Comparison of ENCODE assay signal across 17 cellular contexts in the genomic region with DNA sequence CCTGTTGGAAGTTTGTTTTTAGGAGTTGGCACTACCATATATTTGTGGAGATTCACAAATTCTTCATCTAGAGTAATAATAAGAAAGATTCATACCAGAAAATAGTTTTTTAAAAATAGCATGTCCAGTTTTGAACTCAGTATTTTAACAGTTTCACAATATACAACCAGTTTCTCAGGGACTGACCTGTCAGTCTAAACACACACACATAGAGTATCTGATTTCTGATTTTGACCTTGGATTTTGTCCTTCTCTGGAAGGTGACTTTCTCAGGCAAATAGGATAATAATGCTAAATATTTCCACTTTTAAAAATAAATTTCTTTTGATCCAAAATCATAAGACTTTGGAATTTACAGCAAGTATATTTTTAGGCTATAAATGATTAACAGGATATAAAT. TPM values are rescaled to one million over a fixed set of nuclear protein-coding genes. Genes with fewer than 3 reads are reported as not detected.
DNase-seq lines count a peak whose midpoint lies in the region; ATAC-seq and TF ChIP-seq lines count a peak whose summit lies in the region.
"Had no signal": no experiment of that assay in that cellular context is flagged by ENCODE, and none has a peak within 500 bp of the region (broad histone marks: within the 10 kb centered on the region; RNA-seq: fewer than 3 reads in every experiment).

No MANE protein-coding gene starts in this region.

- no peak overlapping the region for H3K27ac ChIP-seq in CD8-positive, alpha-beta memory T cell (ENCODE audit: low read depth, low read length)
- no peak overlapping the region for H3K27ac ChIP-seq in A673 (ENCODE audit: low read depth, low read length, poor library complexity, severe bottlenecking)
- H3K27ac ChIP-seq: BLaER1 treated with 17β-estradiol and CSF1 and Interleukin-3, amounts not matched to agents 10 nM and 100 nM had no signal

- BruUV-seq in A673 (replicated peaks; lab: Mats Ljungman, UMichigan), result no TSS peak

- CTCF ChIA-PET in CD8-positive, alpha-beta memory T cell (lab: Charles Lee), result no interaction called here
- CTCF ChIA-PET in A673 (lab: Charles Lee), result no interaction called here

- H3K9me3 ChIP-seq in CD8-positive, alpha-beta memory T cell (ENCODE audit: low read length), result no peaks in the 10 kb centered on the region
- H3K9me3 ChIP-seq in T-helper 17 cell (ENCODE audit: control insufficient read depth, low read length, poor library complexity, severe bottlenecking) (no peaks in the 10 kb centered on the region), A673 (ENCODE audit: low read depth, low read length, poor library complexity, severe bottlenecking) (no peaks in the 10 kb centered on the region)

- POLR2A ChIA-PET in CD8-positive, alpha-beta memory T cell (lab: Charles Lee), result no interaction called here
- POLR2A ChIA-PET in naive thymus-derived CD8-positive, alpha-beta T cell (lab: Charles Lee), result interaction anchor here (1.4 kb wide), 1 partner anchor 33 kb away, joined by 5 read pairs; no protein-coding TSS in a partner anchor
- POLR2A ChIA-PET in A673 (lab: Charles Lee; ENCODE audit: low non-redundant PET), result no interaction called here

- no peaks in the 10 kb centered on the region for H3K27me3 ChIP-seq in CD8-positive, alpha-beta memory T cell (ENCODE audit: insufficient read depth, low read length, poor library complexity, severe bottlenecking)
- no peaks in the 10 kb centered on the region for H3K27me3 ChIP-seq in A673 (replicated peaks; ENCODE audit: insufficient read depth, low read depth, low read length, poor library complexity)
- H3K27me3 ChIP-seq: BLaER1 treated with 17β-estradiol and CSF1 and Interleukin-3, amounts not matched to agents 10 nM and 100 nM had no signal

- H3K36me3 ChIP-seq in CD8-positive, alpha-beta memory T cell (ENCODE audit: insufficient read depth, low read length), result peaks cover 18% of the 10 kb centered on the region
- H3K36me3 ChIP-seq in A673 (ENCODE audit: insufficient read depth, low read length, poor library complexity, severe bottlenecking), result no peaks in the 10 kb centered on the region

- intact Hi-C loops in A673 (cut with micrococcal nuclease; ENCODE audit: unreplicated experiment), result no loop called here

- no peaks in the 10 kb centered on the region for H3K27me3 Mint-ChIP-seq in CD8-positive, alpha-beta memory T cell
- H3K27me3 Mint-ChIP-seq in T-helper 17 cell, result no peaks in the 10 kb centered on the region
- H3K27me3 Mint-ChIP-seq in naive thymus-derived CD8-positive, alpha-beta T cell, result no peaks in the 10 kb centered on the region
- H3K27me3 Mint-ChIP-seq: CD4-positive, CD25-positive, alpha-beta regulatory T cell had no signal

- ATAC-seq in HG02870 (IDR thresholded peaks at IDR 0.05; ENCODE audit: unreplicated experiment) (peak; percentile 40), T-helper 17 cell (no peak)
- no peak for ATAC-seq in naive thymus-derived CD8-positive, alpha-beta T cell

- peak overlapping the region in 2 of 8 donors; percentile 20 to 56 for H3K27ac Mint-ChIP-seq in CD8-positive, alpha-beta memory T cell
- H3K27ac Mint-ChIP-seq in T-helper 17 cell, result peak overlapping the region; percentile 11
- H3K27ac Mint-ChIP-seq in naive thymus-derived CD8-positive, alpha-beta T cell, result peak overlapping the region in 2 of 10 donors; percentile 9 to 71
- H3K27ac Mint-ChIP-seq: H9 had no signal

- no peak for TF ChIP-seq CTCF in A673 (conservative IDR thresholded peaks at IDR 0.05; ENCODE audit: low read depth, low read length)

- peaks cover 18 to 69% (median 29%) of the 10 kb centered on the region in 3 donors for H3K36me3 Mint-ChIP-seq in CD8-positive, alpha-beta memory T cell
- H3K36me3 Mint-ChIP-seq in T-helper 17 cell (ENCODE audit: low read depth), result peaks cover 9% of the 10 kb centered on the region
- H3K36me3 Mint-ChIP-seq in naive thymus-derived CD8-positive, alpha-beta T cell, result peaks cover 18 to 73% (median 31%) of the 10 kb centered on the region in 3 donors

- H3K4me1 ChIP-seq in CD8-positive, alpha-beta memory T cell (ENCODE audit: insufficient read depth, low read length), result peaks cover 60% of the 10 kb centered on the region
- H3K4me1 ChIP-seq in A673 (ENCODE audit: insufficient read depth, low read length, poor library complexity, severe bottlenecking), result no peaks in the 10 kb centered on the region

- H3K4me3 Mint-ChIP-seq in CD8-positive, alpha-beta memory T cell, result peak overlapping the region in 5 of 7 donors; percentile 3 to 37 (median 7)
- no peak overlapping the region for H3K4me3 Mint-ChIP-seq in T-helper 17 cell
- peak overlapping the region in 7 of 10 donors; percentile 4 to 60 (median 50) for H3K4me3 Mint-ChIP-seq in naive thymus-derived CD8-positive, alpha-beta T cell
- H3K4me3 Mint-ChIP-seq: H9 had no signal

- no peak for DNase-seq in CD8-positive, alpha-beta memory T cell
- DNase-seq in T-helper 17 cell (no peak), iPS-NIHi7 (ENCODE audit: extremely low spot score) (no peak), A673 (ENCODE audit: low spot score) (no peak)
- no peak for DNase-seq in naive thymus-derived CD8-positive, alpha-beta T cell
- no peak for DNase-seq in stimulated activated CD4-positive, alpha-beta T cell treated with anti-CD3 and anti-CD28 coated beads, Interleukin-12 subunit alpha, Interleukin-12 subunit beta, amount 100 ng/mL, for 4 hours
- DNase-seq: 8988T; ACHN; Calu3; CD4-positive, CD25-positive, alpha-beta regulatory T cell; DMS 273 treated with DMSO at 0.1 percent for 48 hours; GOT3; H9; IMR-90; KBM-7 had no signal

- peaks cover 84 to 100% (median 98%) of the 10 kb centered on the region in 3 donors for H3K4me1 Mint-ChIP-seq in CD8-positive, alpha-beta memory T cell
- H3K4me1 Mint-ChIP-seq in T-helper 17 cell, result peaks cover 72% of the 10 kb centered on the region
- peaks cover 51 to 96% (median 92%) of the 10 kb centered on the region in 4 donors for H3K4me1 Mint-ChIP-seq in naive thymus-derived CD8-positive, alpha-beta T cell

- H3K9me3 Mint-ChIP-seq in CD8-positive, alpha-beta memory T cell, result no peaks in the 10 kb centered on the region
- peaks cover 0 to 2% (median 0%) of the 10 kb centered on the region in 9 donors for H3K9me3 Mint-ChIP-seq in naive thymus-derived CD8-positive, alpha-beta T cell
- H3K9me3 Mint-ChIP-seq: CD4-positive, CD25-positive, alpha-beta regulatory T cell; H9 had no signal

- H3K4me3 ChIP-seq in CD8-positive, alpha-beta memory T cell (ENCODE audit: low read length), result no peak overlapping the region
- no peak overlapping the region for H3K4me3 ChIP-seq in A673 (ENCODE audit: low read depth, low read length, poor library complexity, severe bottlenecking)
- H3K4me3 ChIP-seq: BLaER1 treated with 17β-estradiol and CSF1 and Interleukin-3, amounts not matched to agents 10 nM and 100 nM had no signal

RNA-seq across cellular contexts. Expression of gene MFSD6, which starts 32.0 kb away (rescaled TPM):
- 10 to 100 TPM; 64.9 to 65.7 TPM for total RNA-seq in CD8-positive, alpha-beta memory T cell
- 31.8 TPM for polyA plus RNA-seq in CD8-positive, alpha-beta memory T cell
- total RNA-seq in T-helper 17 cell (10 to 100 TPM; 36.2 to 55.6 TPM), A673 (2021) (5.7 and 8.4 TPM in 2 replicates)
- total RNA-seq in naive thymus-derived CD8-positive, alpha-beta T cell, result 10 to 100 TPM; 58.2 to 61.3 TPM
- polyA plus RNA-seq in naive thymus-derived CD8-positive, alpha-beta T cell, result 10 to 100 TPM; 14.7 to 18.5 (median 16.7) TPM
